12 cellular contexts compared by ENCODE assay signal in the genomic region with DNA sequence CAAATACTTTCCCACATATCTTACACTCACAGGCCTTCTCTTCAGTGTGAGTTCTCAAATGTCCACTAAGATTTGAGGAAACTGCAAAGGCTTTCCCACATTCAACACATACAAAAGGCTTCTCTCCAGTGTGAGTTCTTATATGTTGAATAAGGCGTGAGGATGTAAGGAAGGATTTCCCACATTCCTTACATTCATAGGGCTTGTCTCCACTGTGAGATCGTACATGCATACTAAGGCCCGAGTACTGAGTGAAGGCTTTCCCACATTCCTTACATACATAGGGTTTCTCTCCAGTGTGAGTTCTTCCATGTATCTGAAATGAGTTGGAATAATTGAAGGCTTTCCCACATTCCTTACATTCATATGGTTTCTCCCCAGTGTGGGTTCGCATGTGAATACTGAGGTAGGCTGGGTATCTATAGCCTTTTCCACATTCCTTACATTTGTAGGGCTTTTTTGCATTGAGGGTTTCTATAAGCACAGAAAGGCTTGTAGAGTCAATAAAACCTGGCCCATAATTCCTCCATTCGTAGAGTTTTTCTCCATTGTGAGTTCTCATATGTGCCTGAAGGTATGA.
A peak's percentile ranks its signal among the peaks of the same experiment; 100 is the strongest.
DNase-seq lines count a peak whose midpoint lies in the region; ATAC-seq, FAIRE-seq and TF ChIP-seq lines count a peak whose summit lies in the region.
"Had no signal": no experiment of that assay in that cellular context is flagged by ENCODE, and none has a peak within 500 bp of the region (broad histone marks: within the 10 kb centered on the region; RNA-seq: fewer than 3 reads in every experiment).

No MANE protein-coding gene starts in this region.

- FAIRE-seq in RCC 7860 (lab: Jason Lieb, UNC) = no peak
- FAIRE-seq: pancreas had no signal

- ATAC-seq in GM21825 (IDR thresholded peaks at IDR 0.05; ENCODE audit: unreplicated experiment) (no peak), GM19455 (IDR thresholded peaks at IDR 0.05; ENCODE audit: unreplicated experiment) (no peak)
- ATAC-seq: pancreas had no signal

- H3K4me1 ChIP-seq in BLaER1 (no peaks in the 10 kb centered on the region), HUES48 (ENCODE audit: control insufficient read depth, insufficient read depth, low read length) (no peaks in the 10 kb centered on the region)
- H3K4me1 ChIP-seq: pancreas, vagina had no signal

- H3K9ac ChIP-seq in BLaER1 = no peak overlapping the region
- no peak overlapping the region for H3K9ac ChIP-seq in HUES48 (ENCODE audit: low read depth, low read length)

- TF ChIP-seq CTCF in cardiac fibroblast (IDR thresholded peaks at IDR 0.05; ENCODE audit: low read depth, low read length) = no peak

- H3K4me3 ChIP-seq in BLaER1 (peak overlapping the region; percentile 48), HUES48 (ENCODE audit: low read depth, low read length) (peak overlapping the region; percentile 6; the same call in 1 of the 2 replicates), cardiac fibroblast (replicated peaks in 1 of 2; ENCODE audit: low read depth in 2 of 2, low read length in 2 of 2) (no peak overlapping the region)
- H3K4me3 ChIP-seq: pancreas, vagina had no signal

- DNase-seq in cardiac fibroblast (ENCODE audit: low read depth in 2 of 2) (peak; percentile 14 to 27), left kidney (ENCODE audit: low read depth, low spot score) (peak; percentile 5), RCC 7860 (ENCODE audit: low spot score) (no peak), Ammon's horn (ENCODE audit: low spot score) (no peak)
- DNase-seq: GOT3; pancreas; stimulated activated CD4-positive, alpha-beta T cell treated with anti-CD3 and anti-CD28 coated beads, Interleukin-2, amount 100 ng/mL, for 24 hours had no signal

- H3K27me3 ChIP-seq in BLaER1 (no peaks in the 10 kb centered on the region; the same call in 1 of the 2 replicates), HUES48 (ENCODE audit: control insufficient read depth, insufficient read depth, low read length) (no peaks in the 10 kb centered on the region)
- H3K27me3 ChIP-seq: pancreas, vagina had no signal

- no peak overlapping the region for H3K4me2 ChIP-seq in BLaER1

- H3K9me3 ChIP-seq in BLaER1 = peaks cover 100% of the 10 kb centered on the region
- H3K9me3 ChIP-seq in HUES48 (ENCODE audit: control insufficient read depth, insufficient read depth, low read length) = peaks cover 96% of the 10 kb centered on the region

- no peak overlapping the region for H3K27ac ChIP-seq in BLaER1
- no peak overlapping the region for H3K27ac ChIP-seq in HUES48 (ENCODE audit: low read depth, low read length)
- H3K27ac ChIP-seq: pancreas, vagina had no signal

- no peaks in the 10 kb centered on the region for H4K20me1 ChIP-seq in BLaER1

- H3K36me3 ChIP-seq in BLaER1 = peaks cover 97% of the 10 kb centered on the region
- peaks cover 89% of the 10 kb centered on the region for H3K36me3 ChIP-seq in HUES48 (ENCODE audit: control insufficient read depth, insufficient read depth, low read length)

Comparison
In these comparisons a context has a peak if more than half of its experiments do, and no peak if none do; other contexts are left out.
1. H3K4me3 ChIP-seq: peak in BLaER1 (single experiment) and HUES48 (single experiment); none in cardiac fibroblast (0 of 2).
2. DNase-seq: peak in cardiac fibroblast (2 of 2) and left kidney (single experiment); none in RCC 7860 (single experiment) and Ammon's horn (single experiment).